ENCODE assay signal across 1 cellular context in the genomic region with DNA sequence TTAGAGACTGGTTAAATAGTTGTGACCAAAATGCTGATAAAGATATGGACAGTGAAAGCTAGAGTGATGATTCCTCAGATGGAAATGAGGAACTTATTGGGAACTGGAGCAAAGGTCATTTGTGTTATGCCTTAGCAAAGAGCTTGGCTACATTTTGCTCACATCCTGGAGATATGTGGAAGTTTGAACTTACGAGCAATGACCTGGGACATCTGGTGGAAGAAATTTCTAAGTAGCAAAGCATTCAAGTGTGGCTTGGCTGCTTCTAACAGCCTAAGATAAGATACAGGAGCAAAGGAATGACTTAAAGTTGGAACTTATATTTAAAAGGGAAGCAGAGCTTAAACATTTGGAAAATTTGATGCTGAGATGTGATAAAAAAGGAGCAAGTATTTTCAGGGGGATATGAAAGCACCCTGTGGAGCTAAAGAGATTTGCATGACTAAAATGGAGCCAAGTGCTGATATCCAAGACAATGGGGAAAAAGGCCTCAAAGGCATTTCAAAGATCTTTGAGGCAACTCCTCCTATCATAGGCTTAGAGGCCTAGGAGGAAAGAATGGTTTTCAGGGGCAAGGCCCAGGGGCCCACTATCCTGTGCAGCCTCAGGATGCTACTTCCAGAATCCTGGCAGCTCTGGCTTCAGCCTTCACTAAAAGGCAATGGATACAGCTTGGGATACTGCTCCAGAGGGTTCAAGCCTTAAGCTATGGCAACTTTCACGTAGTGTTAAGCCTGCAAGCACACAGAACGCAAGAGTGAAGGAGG.
TF ChIP-seq lines count a peak whose summit lies in the region.

No MANE protein-coding gene starts in this region.

TF ChIP-seq in GM23338, 12 proteins besides CTCF, POLR2A, EP300 and RAD21 (continued from another document):
- TF ChIP-seq, protein P1, sequence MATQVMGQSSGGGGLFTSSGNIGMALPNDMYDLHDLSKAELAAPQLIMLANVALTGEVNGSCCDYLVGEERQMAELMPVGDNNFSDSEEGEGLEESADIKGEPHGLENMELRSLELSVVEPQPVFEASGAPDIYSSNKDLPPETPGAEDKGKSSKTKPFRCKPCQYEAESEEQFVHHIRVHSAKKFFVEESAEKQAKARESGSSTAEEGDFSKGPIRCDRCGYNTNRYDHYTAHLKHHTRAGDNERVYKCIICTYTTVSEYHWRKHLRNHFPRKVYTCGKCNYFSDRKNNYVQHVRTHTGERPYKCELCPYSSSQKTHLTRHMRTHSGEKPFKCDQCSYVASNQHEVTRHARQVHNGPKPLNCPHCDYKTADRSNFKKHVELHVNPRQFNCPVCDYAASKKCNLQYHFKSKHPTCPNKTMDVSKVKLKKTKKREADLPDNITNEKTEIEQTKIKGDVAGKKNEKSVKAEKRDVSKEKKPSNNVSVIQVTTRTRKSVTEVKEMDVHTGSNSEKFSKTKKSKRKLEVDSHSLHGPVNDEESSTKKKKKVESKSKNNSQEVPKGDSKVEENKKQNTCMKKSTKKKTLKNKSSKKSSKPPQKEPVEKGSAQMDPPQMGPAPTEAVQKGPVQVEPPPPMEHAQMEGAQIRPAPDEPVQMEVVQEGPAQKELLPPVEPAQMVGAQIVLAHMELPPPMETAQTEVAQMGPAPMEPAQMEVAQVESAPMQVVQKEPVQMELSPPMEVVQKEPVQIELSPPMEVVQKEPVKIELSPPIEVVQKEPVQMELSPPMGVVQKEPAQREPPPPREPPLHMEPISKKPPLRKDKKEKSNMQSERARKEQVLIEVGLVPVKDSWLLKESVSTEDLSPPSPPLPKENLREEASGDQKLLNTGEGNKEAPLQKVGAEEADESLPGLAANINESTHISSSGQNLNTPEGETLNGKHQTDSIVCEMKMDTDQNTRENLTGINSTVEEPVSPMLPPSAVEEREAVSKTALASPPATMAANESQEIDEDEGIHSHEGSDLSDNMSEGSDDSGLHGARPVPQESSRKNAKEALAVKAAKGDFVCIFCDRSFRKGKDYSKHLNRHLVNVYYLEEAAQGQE (IDR thresholded peaks at IDR 0.05; ENCODE audit: unreplicated experiment) = no peak
- no peak for TF ChIP-seq EZH2phosphoT487 (IDR thresholded peaks at IDR 0.05; ENCODE audit: unreplicated experiment)
- TF ChIP-seq, protein P2, sequence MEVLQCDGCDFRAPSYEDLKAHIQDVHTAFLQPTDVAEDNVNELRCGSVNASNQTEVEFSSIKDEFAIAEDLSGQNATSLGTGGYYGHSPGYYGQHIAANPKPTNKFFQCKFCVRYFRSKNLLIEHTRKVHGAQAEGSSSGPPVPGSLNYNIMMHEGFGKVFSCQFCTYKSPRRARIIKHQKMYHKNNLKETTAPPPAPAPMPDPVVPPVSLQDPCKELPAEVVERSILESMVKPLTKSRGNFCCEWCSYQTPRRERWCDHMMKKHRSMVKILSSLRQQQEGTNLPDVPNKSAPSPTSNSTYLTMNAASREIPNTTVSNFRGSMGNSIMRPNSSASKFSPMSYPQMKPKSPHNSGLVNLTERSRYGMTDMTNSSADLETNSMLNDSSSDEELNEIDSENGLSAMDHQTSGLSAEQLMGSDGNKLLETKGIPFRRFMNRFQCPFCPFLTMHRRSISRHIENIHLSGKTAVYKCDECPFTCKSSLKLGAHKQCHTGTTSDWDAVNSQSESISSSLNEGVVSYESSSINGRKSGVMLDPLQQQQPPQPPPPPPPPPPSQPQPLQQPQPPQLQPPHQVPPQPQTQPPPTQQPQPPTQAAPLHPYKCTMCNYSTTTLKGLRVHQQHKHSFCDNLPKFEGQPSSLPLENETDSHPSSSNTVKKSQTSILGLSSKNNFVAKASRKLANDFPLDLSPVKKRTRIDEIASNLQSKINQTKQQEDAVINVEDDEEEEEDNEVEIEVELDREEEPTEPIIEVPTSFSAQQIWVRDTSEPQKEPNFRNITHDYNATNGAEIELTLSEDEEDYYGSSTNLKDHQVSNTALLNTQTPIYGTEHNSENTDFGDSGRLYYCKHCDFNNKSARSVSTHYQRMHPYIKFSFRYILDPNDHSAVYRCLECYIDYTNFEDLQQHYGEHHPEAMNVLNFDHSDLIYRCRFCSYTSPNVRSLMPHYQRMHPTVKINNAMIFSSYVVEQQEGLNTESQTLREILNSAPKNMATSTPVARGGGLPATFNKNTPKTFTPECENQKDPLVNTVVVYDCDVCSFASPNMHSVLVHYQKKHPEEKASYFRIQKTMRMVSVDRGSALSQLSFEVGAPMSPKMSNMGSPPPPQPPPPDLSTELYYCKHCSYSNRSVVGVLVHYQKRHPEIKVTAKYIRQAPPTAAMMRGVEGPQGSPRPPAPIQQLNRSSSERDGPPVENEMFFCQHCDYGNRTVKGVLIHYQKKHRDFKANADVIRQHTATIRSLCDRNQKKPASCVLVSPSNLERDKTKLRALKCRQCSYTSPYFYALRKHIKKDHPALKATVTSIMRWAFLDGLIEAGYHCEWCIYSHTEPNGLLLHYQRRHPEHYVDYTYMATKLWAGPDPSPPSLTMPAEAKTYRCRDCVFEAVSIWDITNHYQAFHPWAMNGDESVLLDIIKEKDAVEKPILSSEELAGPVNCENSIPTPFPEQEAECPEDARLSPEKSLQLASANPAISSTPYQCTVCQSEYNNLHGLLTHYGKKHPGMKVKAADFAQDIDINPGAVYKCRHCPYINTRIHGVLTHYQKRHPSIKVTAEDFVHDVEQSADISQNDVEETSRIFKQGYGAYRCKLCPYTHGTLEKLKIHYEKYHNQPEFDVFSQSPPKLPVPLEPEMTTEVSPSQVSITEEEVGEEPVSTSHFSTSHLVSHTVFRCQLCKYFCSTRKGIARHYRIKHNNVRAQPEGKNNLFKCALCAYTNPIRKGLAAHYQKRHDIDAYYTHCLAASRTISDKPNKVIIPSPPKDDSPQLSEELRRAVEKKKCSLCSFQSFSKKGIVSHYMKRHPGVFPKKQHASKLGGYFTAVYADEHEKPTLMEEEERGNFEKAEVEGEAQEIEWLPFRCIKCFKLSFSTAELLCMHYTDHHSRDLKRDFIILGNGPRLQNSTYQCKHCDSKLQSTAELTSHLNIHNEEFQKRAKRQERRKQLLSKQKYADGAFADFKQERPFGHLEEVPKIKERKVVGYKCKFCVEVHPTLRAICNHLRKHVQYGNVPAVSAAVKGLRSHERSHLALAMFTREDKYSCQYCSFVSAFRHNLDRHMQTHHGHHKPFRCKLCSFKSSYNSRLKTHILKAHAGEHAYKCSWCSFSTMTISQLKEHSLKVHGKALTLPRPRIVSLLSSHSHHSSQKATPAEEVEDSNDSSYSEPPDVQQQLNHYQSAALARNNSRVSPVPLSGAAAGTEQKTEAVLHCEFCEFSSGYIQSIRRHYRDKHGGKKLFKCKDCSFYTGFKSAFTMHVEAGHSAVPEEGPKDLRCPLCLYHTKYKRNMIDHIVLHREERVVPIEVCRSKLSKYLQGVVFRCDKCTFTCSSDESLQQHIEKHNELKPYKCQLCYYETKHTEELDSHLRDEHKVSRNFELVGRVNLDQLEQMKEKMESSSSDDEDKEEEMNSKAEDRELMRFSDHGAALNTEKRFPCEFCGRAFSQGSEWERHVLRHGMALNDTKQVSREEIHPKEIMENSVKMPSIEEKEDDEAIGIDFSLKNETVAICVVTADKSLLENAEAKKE (CRISPR knock-in tag; IDR thresholded peaks at IDR 0.05) = no peak
- TF ChIP-seq JUNB (IDR thresholded peaks at IDR 0.05; ENCODE audit: unreplicated experiment) = no peak
- no peak for TF ChIP-seq EZH2 (IDR thresholded peaks at IDR 0.05; ENCODE audit: low read depth, unreplicated experiment)
